ENCODE assay signal across 24 cellular contexts in the genomic region with DNA sequence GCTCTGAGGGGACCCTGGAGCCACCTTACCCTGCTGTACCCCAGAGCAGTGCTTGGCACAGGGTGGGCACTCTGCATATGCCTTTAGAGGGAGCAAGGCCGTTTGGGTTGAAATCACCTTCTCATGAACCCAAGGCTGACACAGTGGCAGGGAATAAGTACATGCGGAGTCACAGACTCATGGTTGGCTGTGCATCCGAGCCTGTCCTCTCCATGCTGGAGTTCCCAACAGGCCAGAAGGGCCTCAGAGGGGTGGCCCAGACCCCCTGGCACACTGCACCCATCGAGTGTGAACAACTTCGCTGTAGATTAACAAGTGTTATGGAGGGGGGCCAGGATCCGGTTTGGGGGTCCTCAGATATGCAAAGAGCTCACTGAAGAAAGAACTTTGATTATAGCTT. TPM values are rescaled to one million over a fixed set of nuclear protein-coding genes. Genes with fewer than 3 reads are reported as not detected.
"Had no signal": no experiment of that assay in that cellular context is flagged by ENCODE, and none has a peak within 500 bp of the region (broad histone marks: within the 10 kb centered on the region; RNA-seq: fewer than 3 reads in every experiment).

No MANE protein-coding gene starts in this region.

- H3K36me3 ChIP-seq: colonic mucosa had no signal

- H3K27ac Mint-ChIP-seq: activated CD4-positive, alpha-beta memory T cell treated with anti-CD3 and anti-CD28 coated beads for 36 hours; activated CD4-positive, alpha-beta T cell treated with anti-CD3 and anti-CD28 coated beads for 36 hours; activated CD4-positive, alpha-beta T cell treated with anti-CD3 and anti-CD28 coated beads, Interleukin-2, amount 10 ng/mL, durations not matched to agents 24 days and 14 days; activated CD8-positive, alpha-beta memory T cell treated with anti-CD3 and anti-CD28 coated beads, Interleukin-2, amount 10 ng/mL, durations not matched to agents 7 days and 5 days; activated CD8-positive, alpha-beta T cell treated with anti-CD3 and anti-CD28 coated beads, Interleukin-2, amount 10 ng/mL, durations not matched to agents 7 days and 5 days; activated naive CD4-positive, alpha-beta T cell treated with anti-CD3 and anti-CD28 coated beads, Interleukin-2, amount 10 ng/mL, durations not matched to agents 7 days and 5 days; activated naive CD4-positive, alpha-beta T cell treated with anti-CD3 and anti-CD28 coated beads, Interleukin-2, amount 50 U/mL, for 72 hours; activated naive CD8-positive, alpha-beta T cell treated with anti-CD3 and anti-CD28 coated beads, Interleukin-2, amount 10 ng/mL, durations not matched to agents 7 days and 5 days; activated T-cell treated with anti-CD3 and anti-CD28 coated beads, Interleukin-2, amount 50 U/mL, for 24 hours; activated T-cell treated with anti-CD3 and anti-CD28 coated beads, Interleukin-2, amount 50 U/mL, for 72 hours had no signal

- H3K4me3 ChIP-seq: body of pancreas, colonic mucosa had no signal

- H3K27ac ChIP-seq: body of pancreas, colonic mucosa had no signal

- H3K9me3 ChIP-seq: body of pancreas, colonic mucosa had no signal

- H3K4me1 ChIP-seq: body of pancreas, colonic mucosa had no signal

- ATAC-seq: activated CD4-positive, alpha-beta T cell treated with anti-CD3 and anti-CD28 coated beads for 36 hours; activated CD8-positive, alpha-beta memory T cell treated with anti-CD3 and anti-CD28 coated beads, Interleukin-2, amount 10 ng/mL, durations not matched to agents 7 days and 5 days; activated CD8-positive, alpha-beta T cell treated with anti-CD3 and anti-CD28 coated beads, Interleukin-2, amount 10 ng/mL, durations not matched to agents 7 days and 5 days; activated naive CD4-positive, alpha-beta T cell treated with anti-CD3 and anti-CD28 coated beads, Interleukin-2, amount 50 U/mL, for 72 hours; activated T-cell treated with anti-CD3 and anti-CD28 coated beads, Interleukin-2, amount 50 U/mL, for 72 hours; body of pancreas; esophagus mucosa had no signal

- H3K9me3 Mint-ChIP-seq: activated CD4-positive, alpha-beta memory T cell treated with anti-CD3 and anti-CD28 coated beads for 36 hours had no signal

- H3K4me3 Mint-ChIP-seq: activated CD4-positive, alpha-beta memory T cell treated with anti-CD3 and anti-CD28 coated beads for 36 hours; activated CD4-positive, alpha-beta T cell treated with anti-CD3 and anti-CD28 coated beads for 36 hours; activated CD4-positive, alpha-beta T cell treated with anti-CD3 and anti-CD28 coated beads, Interleukin-2, amount 10 ng/mL, durations not matched to agents 24 days and 14 days; activated CD8-positive, alpha-beta memory T cell treated with anti-CD3 and anti-CD28 coated beads, Interleukin-2, amount 10 ng/mL, durations not matched to agents 7 days and 5 days; activated CD8-positive, alpha-beta T cell treated with anti-CD3 and anti-CD28 coated beads, Interleukin-2, amount 10 ng/mL, durations not matched to agents 7 days and 5 days; activated naive CD4-positive, alpha-beta T cell treated with anti-CD3 and anti-CD28 coated beads, Interleukin-2, amount 10 ng/mL, durations not matched to agents 7 days and 5 days; activated naive CD8-positive, alpha-beta T cell treated with anti-CD3 and anti-CD28 coated beads, Interleukin-2, amount 10 ng/mL, durations not matched to agents 7 days and 5 days; activated T-cell treated with anti-CD3 and anti-CD28 coated beads, Interleukin-2, amount 50 U/mL, for 24 hours; activated T-cell treated with anti-CD3 and anti-CD28 coated beads, Interleukin-2, amount 50 U/mL, for 72 hours had no signal

- H3K27me3 ChIP-seq: colonic mucosa had no signal

- H3K36me3 Mint-ChIP-seq: activated CD4-positive, alpha-beta memory T cell treated with anti-CD3 and anti-CD28 coated beads for 36 hours; activated naive CD4-positive, alpha-beta T cell treated with anti-CD3 and anti-CD28 coated beads, Interleukin-2, amount 10 ng/mL, durations not matched to agents 7 days and 5 days; activated naive CD8-positive, alpha-beta T cell treated with anti-CD3 and anti-CD28 coated beads, Interleukin-2, amount 10 ng/mL, durations not matched to agents 7 days and 5 days had no signal

- DNase-seq: activated CD4-positive, alpha-beta memory T cell treated with anti-CD3 and anti-CD28 coated beads for 36 hours; activated CD4-positive, alpha-beta T cell treated with anti-CD3 and anti-CD28 coated beads for 36 hours; activated CD4-positive, alpha-beta T cell treated with anti-CD3 and anti-CD28 coated beads, Interleukin-2, amount 10 ng/mL, durations not matched to agents 24 days and 14 days; activated CD4-positive, CD25-positive, alpha-beta regulatory T cell; activated CD4-positive, CD25-positive, alpha-beta regulatory T cell treated with anti-CD3 and anti-CD28 coated beads, Interleukin-2, amount 50 U/mL, for 72 hours; activated CD8-positive, alpha-beta memory T cell treated with anti-CD3 and anti-CD28 coated beads, Interleukin-2, amount 10 ng/mL, durations not matched to agents 7 days and 5 days; activated CD8-positive, alpha-beta memory T cell treated with anti-CD3 and anti-CD28 coated beads, Interleukin-2, amount 50 U/mL, for 4 hours; activated CD8-positive, alpha-beta T cell treated with anti-CD3 and anti-CD28 coated beads, Interleukin-2, amount 10 ng/mL, durations not matched to agents 7 days and 5 days; activated gamma-delta T cell; activated naive CD4-positive, alpha-beta T cell; activated naive CD4-positive, alpha-beta T cell treated with anti-CD3 and anti-CD28 coated beads, Interleukin-2, amount 10 ng/mL, durations not matched to agents 7 days and 5 days; activated naive CD8-positive, alpha-beta T cell treated with anti-CD3 and anti-CD28 coated beads, Interleukin-2, amount 10 ng/mL, durations not matched to agents 7 days and 5 days; activated T-cell treated with anti-CD3 and anti-CD28 coated beads, Interleukin-2, amount 50 U/mL, for 24 hours; activated T-cell treated with anti-CD3 and anti-CD28 coated beads, Interleukin-2, amount 50 U/mL, for 72 hours; anterior cingulate cortex; body of pancreas; caudate nucleus; colonic mucosa; effector CD8-positive, alpha-beta T cell; foreskin fibroblast; T-helper 2 cell had no signal

RNA-seq across cellular contexts. Expression of a gene that starts 21.0 kb away (rescaled TPM):
- total RNA-seq: frontal cortex had no signal
